Comparison of ENCODE assay signal across 10 cellular contexts in the genomic region with DNA sequence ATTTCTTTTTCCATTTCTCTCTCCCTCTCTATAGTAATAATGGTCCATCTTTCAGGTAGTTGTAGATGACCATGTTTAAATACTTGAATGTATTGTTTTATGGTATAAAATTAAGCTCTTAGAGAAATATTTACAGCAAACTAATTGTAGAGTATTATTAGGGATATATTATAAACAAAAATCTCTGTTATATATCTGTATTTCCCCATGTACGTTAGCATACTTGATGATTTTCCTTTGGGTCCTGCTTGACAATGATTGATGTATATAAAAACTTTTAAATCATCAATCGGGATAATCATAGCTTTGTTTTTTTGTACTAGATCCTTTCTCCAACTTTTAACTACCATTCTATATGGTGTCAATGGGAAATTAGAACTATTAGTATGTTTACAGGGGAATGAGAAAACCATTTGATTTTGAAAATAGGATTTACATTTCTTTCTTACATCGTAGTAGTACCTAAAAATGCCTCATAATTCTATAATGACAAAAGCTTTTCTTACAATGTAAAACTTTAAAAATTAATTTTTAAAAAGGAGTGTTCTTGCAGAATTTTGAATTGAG.
DNase-seq lines count a peak whose midpoint lies in the region; ATAC-seq and TF ChIP-seq lines count a peak whose summit lies in the region.
"Had no signal": no experiment of that assay in that cellular context is flagged by ENCODE, and none has a peak within 500 bp of the region (broad histone marks: within the 10 kb centered on the region; RNA-seq: fewer than 3 reads in every experiment).

No MANE protein-coding gene starts in this region.

- no peaks in the 10 kb centered on the region for H3K79me2 ChIP-seq in smooth muscle cell (ENCODE audit: low read depth)

- TF ChIP-seq CTCF in VCaP (conservative IDR thresholded peaks at IDR 0.05) (no peak), glutamatergic neuron (IDR thresholded peaks at IDR 0.05; ENCODE audit: partially characterized antibody, unreplicated experiment) (no peak), smooth muscle cell (IDR thresholded peaks at IDR 0.05; ENCODE audit: borderline replicate concordance, insufficient read depth, poor library complexity, severe bottlenecking) (no peak)

- H3K4me1 Mint-ChIP-seq in activated naive CD4-positive, alpha-beta T cell treated with anti-CD3 and anti-CD28 coated beads, Interleukin-2, amount 50 U/mL, for 24 hours: no peaks in the 10 kb centered on the region
- H3K4me1 Mint-ChIP-seq in activated naive CD4-positive, alpha-beta T cell treated with anti-CD3 and anti-CD28 coated beads, Interleukin-2, amount 10 ng/mL, durations not matched to agents 7 days and 5 days: peaks cover 2% of the 10 kb centered on the region
- H3K4me1 Mint-ChIP-seq in glutamatergic neuron (ENCODE audit: low read depth, unreplicated experiment): peaks cover 2% of the 10 kb centered on the region

- H3K36me3 Mint-ChIP-seq in activated naive CD4-positive, alpha-beta T cell treated with anti-CD3 and anti-CD28 coated beads, Interleukin-2, amount 50 U/mL, for 24 hours: no peaks in the 10 kb centered on the region
- no peaks in the 10 kb centered on the region for H3K36me3 Mint-ChIP-seq in activated naive CD4-positive, alpha-beta T cell treated with anti-CD3 and anti-CD28 coated beads, Interleukin-2, amount 10 ng/mL, durations not matched to agents 7 days and 5 days
- no peaks in the 10 kb centered on the region for H3K36me3 Mint-ChIP-seq in glutamatergic neuron (ENCODE audit: unreplicated experiment)

- H3K4me1 ChIP-seq in smooth muscle cell (ENCODE audit: low read depth): no peaks in the 10 kb centered on the region

- no peaks in the 10 kb centered on the region for H3K9me3 ChIP-seq in smooth muscle cell (replicated peaks; ENCODE audit: low read depth)

- 72% methylated on average over 3 of the region's 3 CpGs for WGBS in smooth muscle cell (ENCODE audit: low lambda C conversion rate)

- DNase-seq in activated naive CD4-positive, alpha-beta T cell treated with anti-CD3 and anti-CD28 coated beads, Interleukin-2, amount 10 ng/mL, durations not matched to agents 7 days and 5 days: no peak
- DNase-seq in glutamatergic neuron: no peak
- no peak for DNase-seq in smooth muscle cell (lab: John Stamatoyannopoulos, UW; ENCODE audit: unreplicated experiment)
- no peak for DNase-seq in COR-L47 (lab: John Stamatoyannopoulos, UW)
- no peak for DNase-seq in OCI-M2 (lab: John Stamatoyannopoulos, UW; ENCODE audit: unreplicated experiment)
- DNase-seq: NCI-H1048 had no signal

- H3K9ac ChIP-seq in smooth muscle cell (ENCODE audit: low read depth): no peak overlapping the region

- no peak overlapping the region for H3K27ac Mint-ChIP-seq in activated naive CD4-positive, alpha-beta T cell treated with anti-CD3 and anti-CD28 coated beads, Interleukin-2, amount 50 U/mL, for 24 hours
- no peak overlapping the region for H3K27ac Mint-ChIP-seq in activated naive CD4-positive, alpha-beta T cell treated with anti-CD3 and anti-CD28 coated beads, Interleukin-2, amount 10 ng/mL, durations not matched to agents 7 days and 5 days
- no peak overlapping the region for H3K27ac Mint-ChIP-seq in glutamatergic neuron (ENCODE audit: unreplicated experiment)
- H3K27ac Mint-ChIP-seq: dendritic cell treated with granulocyte-macrophage colony-stimulating factor and Interleukin-4, amounts not matched to agents 40 ng/mL and 50 ng/mL, for 4 days had no signal

- no peak overlapping the region for H2AFZ ChIP-seq in smooth muscle cell (ENCODE audit: low read depth)

- H3K4me3 ChIP-seq in smooth muscle cell: peak overlapping the region; percentile 50

- CTCF ChIA-PET in activated naive CD4-positive, alpha-beta T cell treated with anti-CD3 and anti-CD28 coated beads, Interleukin-2, amount 10 ng/mL, durations not matched to agents 7 days and 5 days (lab: Charles Lee): interaction anchor here (0.7 kb wide), 1 partner anchor 70 kb away, joined by 3 read pairs; no protein-coding TSS in a partner anchor

- peak overlapping the region; percentile 37 for H3K4me3 Mint-ChIP-seq in activated naive CD4-positive, alpha-beta T cell treated with anti-CD3 and anti-CD28 coated beads, Interleukin-2, amount 50 U/mL, for 24 hours
- no peak overlapping the region for H3K4me3 Mint-ChIP-seq in activated naive CD4-positive, alpha-beta T cell treated with anti-CD3 and anti-CD28 coated beads, Interleukin-2, amount 10 ng/mL, durations not matched to agents 7 days and 5 days
- peak overlapping the region; percentile 81 for H3K4me3 Mint-ChIP-seq in glutamatergic neuron (ENCODE audit: unreplicated experiment)

- H3K27ac ChIP-seq in VCaP (peak overlapping the region; percentile 49; the same call in 1 of the 2 replicates), smooth muscle cell (ENCODE audit: low read depth) (no peak overlapping the region)

- H3K36me3 ChIP-seq in smooth muscle cell (ENCODE audit: low read depth): no peaks in the 10 kb centered on the region

- peaks cover 78% of the 10 kb centered on the region for H3K27me3 ChIP-seq in smooth muscle cell (ENCODE audit: low read depth)

- peaks cover 52% of the 10 kb centered on the region for H3K27me3 Mint-ChIP-seq in activated naive CD4-positive, alpha-beta T cell treated with anti-CD3 and anti-CD28 coated beads, Interleukin-2, amount 50 U/mL, for 24 hours
- H3K27me3 Mint-ChIP-seq in activated naive CD4-positive, alpha-beta T cell treated with anti-CD3 and anti-CD28 coated beads, Interleukin-2, amount 10 ng/mL, durations not matched to agents 7 days and 5 days: peaks cover 57% of the 10 kb centered on the region
- peaks cover 11% of the 10 kb centered on the region for H3K27me3 Mint-ChIP-seq in glutamatergic neuron (ENCODE audit: unreplicated experiment)

- H3K9me3 Mint-ChIP-seq in activated naive CD4-positive, alpha-beta T cell treated with anti-CD3 and anti-CD28 coated beads, Interleukin-2, amount 50 U/mL, for 24 hours: no peaks in the 10 kb centered on the region
- H3K9me3 Mint-ChIP-seq in activated naive CD4-positive, alpha-beta T cell treated with anti-CD3 and anti-CD28 coated beads, Interleukin-2, amount 10 ng/mL, durations not matched to agents 7 days and 5 days: no peaks in the 10 kb centered on the region
- no peaks in the 10 kb centered on the region for H3K9me3 Mint-ChIP-seq in glutamatergic neuron (ENCODE audit: unreplicated experiment)
- H3K9me3 Mint-ChIP-seq: dendritic cell treated with granulocyte-macrophage colony-stimulating factor and Interleukin-4, amounts not matched to agents 40 ng/mL and 50 ng/mL, for 4 days had no signal

- ATAC-seq in GM21447 (IDR thresholded peaks at IDR 0.05; ENCODE audit: unreplicated experiment): no peak

- no peaks in the 10 kb centered on the region for H3F3A ChIP-seq in smooth muscle cell (ENCODE audit: low read depth)

- no peaks in the 10 kb centered on the region for H4K20me1 ChIP-seq in smooth muscle cell (ENCODE audit: low read depth)

- peak overlapping the region; percentile 83 for H3K4me2 ChIP-seq in smooth muscle cell
